In genomic region chr4:138405934-138406567, GRCh38 we compare ENCODE assay signal across 8 cellular contexts.
A peak's percentile ranks its signal among the peaks of the same experiment; 100 is the strongest.
DNase-seq lines count a peak whose midpoint lies in the region; ATAC-seq and TF ChIP-seq lines count a peak whose summit lies in the region.

No MANE protein-coding gene starts in this region.

- H3K36me3 ChIP-seq in endodermal cell (ENCODE audit: control insufficient read depth, insufficient read depth, low read length) = no peaks in the 10 kb centered on the region

- no peaks in the 10 kb centered on the region for H3K4me1 Mint-ChIP-seq in endodermal cell

- TF ChIP-seq CTCF in endodermal cell (conservative IDR thresholded peaks at IDR 0.05) = no peak

- no peaks in the 10 kb centered on the region for H3K27me3 Mint-ChIP-seq in endodermal cell (ENCODE audit: insufficient read depth)

- ATAC-seq in GM21529 (IDR thresholded peaks at IDR 0.05; ENCODE audit: unreplicated experiment) (peak; percentile 56), HG03575 (IDR thresholded peaks at IDR 0.05; ENCODE audit: extremely low read depth, insufficient number of reproducible peaks, low FRiP score, unreplicated experiment) (peak; percentile 65), esophagus mucosa (peak; percentile 64)

- no peak overlapping the region for H3K4me3 ChIP-seq in endodermal cell (ENCODE audit: low read length)

- H3K4me1 ChIP-seq in endodermal cell (ENCODE audit: control insufficient read depth, insufficient read depth, low read length) = no peaks in the 10 kb centered on the region

- 94 to 100% methylated on average over 1 of the region's 1 CpG for WGBS in endodermal cell (ENCODE audit: insufficient coverage in 1 of 2, insufficient read length in 1 of 2), 2 experiments

- no peak overlapping the region for H3K27ac ChIP-seq in endodermal cell (ENCODE audit: low read depth, low read length)

- H3K4me3 Mint-ChIP-seq in endodermal cell = no peak overlapping the region

- no peaks in the 10 kb centered on the region for H3K27me3 ChIP-seq in endodermal cell (ENCODE audit: control insufficient read depth, insufficient read depth, low read length, poor library complexity, severe bottlenecking)

- no peaks in the 10 kb centered on the region for H3K9me3 ChIP-seq in endodermal cell (ENCODE audit: control insufficient read depth, low read length)

- peaks cover 3% of the 10 kb centered on the region for H3K36me3 Mint-ChIP-seq in endodermal cell (ENCODE audit: low read depth)

- H3K9ac ChIP-seq in endodermal cell (ENCODE audit: extremely low read depth, low read length, poor library complexity, severe bottlenecking) = no peak overlapping the region

- no peak overlapping the region for H3K27ac Mint-ChIP-seq in endodermal cell

- DNase-seq in EL (peak; percentile 54), endodermal cell (no peak), iPS-NIHi7 (ENCODE audit: extremely low spot score) (no peak)
- no peak for DNase-seq in stimulated activated naive CD4-positive, alpha-beta T cell (lab: John Stamatoyannopoulos, UW)
- DNase-seq in activated effector memory CD4-positive, alpha-beta T cell treated with anti-CD3 and anti-CD28 coated beads, Interleukin-2, amount 50 U/mL, for 16 hours = no peak

- peaks cover 5% of the 10 kb centered on the region for H3K9me3 Mint-ChIP-seq in endodermal cell
